In the genomic region with DNA sequence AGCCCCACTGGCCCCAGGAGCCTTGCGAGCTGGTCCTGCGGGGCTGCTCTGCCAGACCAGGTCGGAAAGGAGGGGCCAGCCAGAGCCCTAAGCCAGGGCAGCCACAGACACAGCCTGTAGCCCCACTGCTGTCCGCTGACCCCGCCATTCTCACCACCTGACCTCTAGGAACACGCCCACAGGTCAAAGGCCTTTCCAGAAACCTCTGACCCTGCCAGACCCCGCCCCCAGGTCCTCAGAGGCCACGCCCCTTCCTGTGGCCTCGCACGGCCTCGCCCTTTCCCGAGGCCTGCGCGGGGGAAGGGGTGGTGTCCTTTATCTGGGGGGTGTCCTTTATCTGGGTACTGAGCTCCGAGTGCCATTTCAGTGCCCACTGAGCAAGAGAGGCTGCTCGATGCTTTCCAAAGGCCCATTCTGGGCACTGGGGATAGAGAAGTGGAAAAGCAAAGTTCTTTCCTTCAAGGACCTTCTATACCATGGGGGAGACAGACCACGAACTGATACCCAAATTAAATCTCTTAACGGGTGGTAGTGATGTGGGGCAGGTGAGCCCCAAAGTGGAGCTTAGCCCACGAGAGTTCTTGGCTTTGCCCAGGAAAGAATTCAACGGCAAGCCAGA, we compare ENCODE assay signal across 1 cellular context.
TF ChIP-seq lines count a peak whose summit lies in the region.

No MANE protein-coding gene starts in this region.

TF ChIP-seq in H1, 55 proteins besides CTCF, POLR2A, EP300 and RAD21 (continued from another document):
- TF ChIP-seq, protein P1, sequence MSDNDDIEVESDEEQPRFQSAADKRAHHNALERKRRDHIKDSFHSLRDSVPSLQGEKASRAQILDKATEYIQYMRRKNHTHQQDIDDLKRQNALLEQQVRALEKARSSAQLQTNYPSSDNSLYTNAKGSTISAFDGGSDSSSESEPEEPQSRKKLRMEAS (IDR thresholded peaks at IDR 0.05): no peak
- TF ChIP-seq BACH1 (IDR thresholded peaks at IDR 0.05; ENCODE audit: low read length): no peak
